Comparison of ENCODE assay signal across 15 cellular contexts in genomic region chr10:117306674-117307073, GRCh38.
"Had no signal": no experiment of that assay in that cellular context is flagged by ENCODE, and none has a peak within 500 bp of the region (broad histone marks: within the 10 kb centered on the region; RNA-seq: fewer than 3 reads in every experiment).

No MANE protein-coding gene starts in this region.

- H3K27ac ChIP-seq: adrenal gland, ascending aorta, breast epithelium, cardiac muscle cell, epithelial cell of prostate, esophagus squamous epithelium, WERI-Rb-1 had no signal

- H3K4me1 ChIP-seq: ascending aorta, breast epithelium, esophagus squamous epithelium had no signal

- H3K4me3 ChIP-seq: adrenal gland, ascending aorta, breast epithelium, cardiac muscle cell, esophagus squamous epithelium had no signal

- ATAC-seq: activated CD4-positive, alpha-beta T cell treated with anti-CD3 and anti-CD28 coated beads for 36 hours; activated CD4-positive, CD25-positive, alpha-beta regulatory T cell treated with anti-CD3 and anti-CD28 coated beads, Interleukin-2, amount 50 U/mL, for 24 hours; activated CD8-positive, alpha-beta memory T cell treated with anti-CD3 and anti-CD28 coated beads, Interleukin-2, amount 10 ng/mL, durations not matched to agents 7 days and 5 days; activated CD8-positive, alpha-beta T cell treated with anti-CD3 and anti-CD28 coated beads, Interleukin-2, amount 10 ng/mL, durations not matched to agents 7 days and 5 days; activated naive CD8-positive, alpha-beta T cell treated with anti-CD3 and anti-CD28 coated beads, Interleukin-2, amount 50 U/mL, for 24 hours; effector memory CD8-positive, alpha-beta T cell; T-helper 17 cell had no signal

- FAIRE-seq: endothelial cell of umbilical vein had no signal

- H3K9me3 ChIP-seq: adrenal gland, ascending aorta, breast epithelium, esophagus squamous epithelium had no signal

- H3K36me3 ChIP-seq: adrenal gland, ascending aorta, breast epithelium, cardiac muscle cell had no signal
